Comparison of ENCODE assay signal across 8 cellular contexts in the genomic region with DNA sequence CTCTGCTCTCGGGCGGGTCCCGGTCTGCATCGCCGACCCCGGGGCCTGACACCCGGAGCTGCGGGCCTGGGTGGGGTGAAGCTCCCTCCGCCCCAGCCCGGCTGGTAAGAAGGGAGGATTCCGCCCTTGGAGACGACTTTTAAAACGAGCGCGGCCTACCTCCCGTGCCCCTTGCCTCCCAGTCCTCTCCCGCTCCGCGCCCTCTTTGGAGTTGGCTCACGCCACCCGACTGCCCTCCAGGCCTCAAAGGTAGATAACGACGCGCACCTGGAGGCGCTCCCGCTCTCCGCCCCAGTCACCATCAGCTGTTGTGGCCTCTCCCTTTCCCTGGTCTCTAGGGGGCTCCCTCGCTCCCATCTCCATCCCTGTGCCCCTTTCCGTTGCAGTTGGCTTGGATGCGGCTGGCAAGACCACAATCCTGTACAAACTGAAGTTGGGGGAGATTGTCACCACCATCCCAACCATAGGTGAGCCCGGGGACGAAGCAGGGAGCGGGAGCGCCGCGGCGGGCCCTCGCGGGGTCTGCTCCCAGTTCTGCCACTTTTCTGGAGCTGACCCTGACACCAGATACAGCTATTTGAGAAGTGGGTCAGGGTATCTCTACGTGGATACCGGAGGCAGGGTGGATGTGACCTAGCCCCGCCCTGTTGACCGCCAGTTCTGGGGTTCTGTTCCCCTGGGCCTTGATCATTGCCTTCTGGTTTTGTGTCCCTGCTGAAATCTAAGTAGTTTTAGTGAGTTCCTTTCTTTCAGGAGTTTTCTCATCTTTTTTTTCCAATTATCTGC. TPM values are rescaled to one million over a fixed set of nuclear protein-coding genes. Genes with fewer than 3 reads are reported as not detected.
A peak's percentile ranks its signal among the peaks of the same experiment; 100 is the strongest.
DNase-seq lines count a peak whose midpoint lies in the region; ATAC-seq and TF ChIP-seq lines count a peak whose summit lies in the region.

No MANE protein-coding gene starts in this region.

- peaks cover 22% of the 10 kb centered on the region for H3K27me3 ChIP-seq in HUES6 (ENCODE audit: control insufficient read depth, insufficient read depth, low read length)
- H3K27me3 ChIP-seq in body of pancreas = no peaks in the 10 kb centered on the region
- H3K27me3 ChIP-seq in rectal smooth muscle tissue (ENCODE audit: control insufficient read depth, insufficient read depth, low read length) = no peaks in the 10 kb centered on the region

- TF ChIP-seq POLR2A in body of pancreas (IDR thresholded peaks at IDR 0.05) = peak in 2 of 3 donors; percentile 81 to 84

- DNase-seq in DMS53 (lab: John Stamatoyannopoulos, UW) = peak; percentile 81
- DNase-seq in RPMI7951 (ENCODE audit: low read depth) = peak; percentile 57
- DNase-seq in body of pancreas = peak; percentile 81 to 90 (median 88)
- peak; percentile 54 for DNase-seq in iPS DF 19.7 (ENCODE audit: low read depth, low spot score)
- DNase-seq in NOMO-1 treated with dmso at 0.1 percent for 144 hours (lab: John Stamatoyannopoulos, UW; ENCODE audit: unreplicated experiment) = no peak

- WGBS in body of pancreas, 2 donors = 3 to 4% methylated on average over 24 to 43 of the region's 43 CpGs

- peak in 6 of 7 experiments; percentile 22 to 57 (median 44) for TF ChIP-seq CTCF in body of pancreas (IDR thresholded peaks at IDR 0.05)

- H3K4me3 ChIP-seq in HUES6 (ENCODE audit: low read depth, low read length) (peak overlapping the region; percentile 89), body of pancreas (peak overlapping the region; percentile 58 to 94), rectal smooth muscle tissue (ENCODE audit: low read length) (peak overlapping the region; percentile 92)

- peak overlapping the region; percentile 73 for H3K9ac ChIP-seq in HUES6 (ENCODE audit: low read length)
- H3K9ac ChIP-seq in rectal smooth muscle tissue (ENCODE audit: low read length) = peak overlapping the region; percentile 76

- ATAC-seq in GM21447 (IDR thresholded peaks at IDR 0.05; ENCODE audit: unreplicated experiment) (peak; percentile 31), body of pancreas (peak; percentile 58)

- H3K9me3 ChIP-seq in HUES6 (ENCODE audit: control insufficient read depth, insufficient read depth, low read depth, low read length) (no peaks in the 10 kb centered on the region), body of pancreas (no peaks in the 10 kb centered on the region)

- H3K36me3 ChIP-seq in HUES6 (ENCODE audit: control insufficient read depth, insufficient read depth, low read length) (peaks cover 19% of the 10 kb centered on the region), body of pancreas (replicated peaks in 1 of 2; ENCODE audit: insufficient read depth in 1 of 2, low read depth in 2 of 2) (peaks cover 5 to 6% of the 10 kb centered on the region in 2 donors), rectal smooth muscle tissue (ENCODE audit: control insufficient read depth, insufficient read depth, low read length) (peaks cover 7% of the 10 kb centered on the region)

- H3K4me1 ChIP-seq in HUES6 (ENCODE audit: control insufficient read depth, insufficient read depth, low read length) (peaks cover 13% of the 10 kb centered on the region), body of pancreas (peaks cover 66% of the 10 kb centered on the region), rectal smooth muscle tissue (ENCODE audit: control insufficient read depth, insufficient read depth, low read length) (peaks cover 20% of the 10 kb centered on the region)

- H3K27ac ChIP-seq in HUES6 (ENCODE audit: low read depth, low read length) (peak overlapping the region; percentile 64; the same call in 1 of the 2 replicates), body of pancreas (peak overlapping the region; percentile 93 to 98 (median 96)), rectal smooth muscle tissue (ENCODE audit: low read depth, low read length) (peak overlapping the region; percentile 87)

- intact Hi-C loops in body of pancreas (cut with DNase I) = no loop called here

RNA-seq across cellular contexts. Expression of gene ARF5, which starts 0.7 kb away (rescaled TPM):
- total RNA-seq in RPMI7951 (2014; rRNA removed; shearing (Covaris generic)) = 252 and 308 TPM in 2 replicates
- total RNA-seq in body of pancreas = 100 to 1,000 TPM; 107 to 132 TPM

RNA-seq across cellular contexts. Expression of gene GCC1, which starts 3.5 kb away (rescaled TPM):
- total RNA-seq in RPMI7951 (2014; rRNA removed; shearing (Covaris generic)) = 9.7 and 11.4 TPM in 2 replicates
- 10 to 100 TPM; 13.7 to 23.1 TPM for total RNA-seq in body of pancreas

RNA-seq across cellular contexts. Expression of gene FSCN3, which starts 4.6 kb away (rescaled TPM):
- 2.4 and 5.6 TPM in 2 replicates for total RNA-seq in RPMI7951 (2014; rRNA removed; shearing (Covaris generic))
- total RNA-seq in body of pancreas = 10 to 100 TPM in 1 of 2 donors, not detected in 1; 19.4 TPM

RNA-seq across cellular contexts. Expression of gene PAX4, which starts 29.1 kb away (rescaled TPM):
- total RNA-seq in RPMI7951 (2014; rRNA removed; shearing (Covaris generic)) = not detected in 2 replicates
- not detected for total RNA-seq in body of pancreas
